Comparison of ENCODE assay signal across 8 cellular contexts in the genomic region with DNA sequence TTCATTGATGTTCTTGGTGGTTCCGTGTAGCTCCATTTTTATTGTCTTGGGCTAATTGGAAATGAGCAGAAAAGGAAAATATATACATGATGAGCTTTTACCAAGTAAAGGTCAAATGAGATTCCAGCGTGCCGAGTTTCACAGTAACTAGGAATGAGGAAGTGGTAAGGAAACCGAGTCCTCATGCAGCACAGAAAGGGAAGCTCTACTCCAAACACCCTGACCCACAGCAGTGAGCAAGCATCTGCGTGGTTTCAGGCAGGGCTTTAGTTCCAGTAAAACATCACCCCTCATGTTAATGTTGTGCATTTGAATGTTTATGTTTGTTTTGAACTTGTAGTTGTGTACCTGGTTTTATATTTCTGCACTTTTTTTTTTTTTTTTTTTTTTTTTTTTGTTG.
DNase-seq lines count a peak whose midpoint lies in the region; ATAC-seq and TF ChIP-seq lines count a peak whose summit lies in the region.

No MANE protein-coding gene starts in this region.

- H3K27ac ChIP-seq in colonic mucosa = no peak overlapping the region

- no peaks in the 10 kb centered on the region for H3K27me3 Mint-ChIP-seq in activated T-cell treated with anti-CD3 and anti-CD28 coated beads, Interleukin-2, amount 50 U/mL, for 4 hours (ENCODE audit: low read depth)

- no peaks in the 10 kb centered on the region for H3K9me3 ChIP-seq in colonic mucosa

- H3K27me3 ChIP-seq in colonic mucosa = no peaks in the 10 kb centered on the region

- DNase-seq in Ammon's horn (ENCODE audit: low spot score) (peak; percentile 67), LoVo (ENCODE audit: low spot score) (peak; percentile 41), ecto neural progenitor cell (ENCODE audit: low spot score) (peak; percentile 25), stromal cell of bone marrow (ENCODE audit: low read depth) (peak; percentile 35), NCI-H1436 treated with DMSO at 0.1 percent for 48 hours (lab: John Stamatoyannopoulos, UW) (no peak), colonic mucosa (no peak)
- no peak for DNase-seq in activated T-cell treated with anti-CD3 and anti-CD28 coated beads, Interleukin-2, amount 50 U/mL, for 4 hours

- H3K4me3 Mint-ChIP-seq in activated T-cell treated with anti-CD3 and anti-CD28 coated beads, Interleukin-2, amount 50 U/mL, for 4 hours = no peak overlapping the region

- no peaks in the 10 kb centered on the region for H3K4me1 ChIP-seq in colonic mucosa

- H3K36me3 ChIP-seq in colonic mucosa = no peaks in the 10 kb centered on the region

- H3K36me3 Mint-ChIP-seq in activated T-cell treated with anti-CD3 and anti-CD28 coated beads, Interleukin-2, amount 50 U/mL, for 4 hours (ENCODE audit: insufficient read depth) = no peaks in the 10 kb centered on the region

- no peaks in the 10 kb centered on the region for H3K9me3 Mint-ChIP-seq in activated T-cell treated with anti-CD3 and anti-CD28 coated beads, Interleukin-2, amount 50 U/mL, for 4 hours

- no peak for TF ChIP-seq CTCF in colonic mucosa (IDR thresholded peaks at IDR 0.05)

- peaks cover 56% of the 10 kb centered on the region for H3K4me1 Mint-ChIP-seq in activated T-cell treated with anti-CD3 and anti-CD28 coated beads, Interleukin-2, amount 50 U/mL, for 4 hours (ENCODE audit: low read depth)

- intact Hi-C loops in colonic mucosa (cut with DNase I) = no loop called here

- H3K9ac ChIP-seq in colonic mucosa (ENCODE audit: low read depth in 2 of 2, low read length in 2 of 2) = no peak overlapping the region

- H3K4me3 ChIP-seq in colonic mucosa = no peak overlapping the region

- peak; percentile 58 for ATAC-seq in GM19467 (IDR thresholded peaks at IDR 0.05; ENCODE audit: unreplicated experiment)
- ATAC-seq in activated T-cell treated with anti-CD3 and anti-CD28 coated beads, Interleukin-2, amount 50 U/mL, for 4 hours = no peak

Comparison
In these comparisons a context has a peak if more than half of its experiments do, and no peak if none do; other contexts are left out.
1. DNase-seq: peak in Ammon's horn (single experiment), LoVo (single experiment), ecto neural progenitor cell (single experiment) and stromal cell of bone marrow (single experiment); none in NCI-H1436 treated with DMSO at 0.1 percent for 48 hours (single experiment), colonic mucosa (single experiment) and activated T-cell treated with anti-CD3 and anti-CD28 coated beads, Interleukin-2, amount 50 U/mL, for 4 hours (single experiment).